Comparison of ENCODE assay signal across 8 cellular contexts in the genomic region with DNA sequence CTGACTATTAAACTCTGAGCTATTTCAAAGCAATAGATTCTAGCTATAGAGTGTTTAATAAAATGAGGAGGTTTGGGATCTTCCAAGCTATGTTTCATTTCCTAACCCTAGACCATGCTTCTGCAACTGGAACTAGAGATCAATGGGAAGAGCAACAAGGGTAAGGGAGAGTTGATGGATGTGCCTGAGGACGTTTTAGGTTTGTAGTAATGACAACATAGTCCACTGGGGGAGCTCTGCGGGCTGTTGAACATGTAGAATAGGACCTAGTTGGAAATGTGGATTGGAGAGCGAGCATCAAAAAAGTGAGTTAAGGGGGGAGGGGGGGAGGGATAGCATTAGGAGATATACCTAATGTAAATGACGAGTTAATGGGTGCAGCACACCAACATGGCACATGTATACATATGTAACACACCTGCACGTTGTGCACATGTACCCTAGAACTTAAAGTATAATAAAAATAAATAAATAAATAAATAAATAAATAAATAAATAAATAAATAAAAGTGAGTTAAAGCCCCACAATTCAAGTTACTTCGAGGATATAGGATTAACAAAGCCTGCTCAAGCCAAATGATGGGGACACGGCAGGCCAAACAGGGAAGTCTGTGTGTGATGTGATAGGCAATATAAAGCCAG.
A peak's percentile ranks its signal among the peaks of the same experiment; 100 is the strongest.
DNase-seq lines count a peak whose midpoint lies in the region; ATAC-seq and TF ChIP-seq lines count a peak whose summit lies in the region.
"Not testable (repeated sequence)": the region's sequence is repeated elsewhere in the genome, so short reads cannot be mapped to it uniquely, and the experiment has no call there.

No MANE protein-coding gene starts in this region.

- BruUV-seq in PC-3 (replicated peaks; lab: Mats Ljungman, UMichigan) = not testable (repeated sequence)

- not testable (repeated sequence) for H2AFZ ChIP-seq in PC-3 (ENCODE audit: low read length)

- H3K27me3 Mint-ChIP-seq in activated T-cell treated with anti-CD3 and anti-CD28 coated beads, Interleukin-2, amount 50 U/mL, for 72 hours (ENCODE audit: low read depth) = peaks cover 71% of the 10 kb centered on the region

- DNase-seq in Daoy (ENCODE audit: low read depth) (peak; percentile 65), NCI-H1105 (lab: John Stamatoyannopoulos, UW) (peak; percentile 65), PC-3 (peak; percentile 81), fibroblast of the aortic adventitia (ENCODE audit: low read depth) (peak; percentile 25), mesendoderm (peak; percentile 93), tibial nerve (ENCODE audit: low spot score in 2 of 2) (peak in 1 of 2 donors; percentile 49)
- DNase-seq in activated T-cell treated with anti-CD3 and anti-CD28 coated beads, Interleukin-2, amount 50 U/mL, for 72 hours = peak; percentile 41 to 42

- H3K79me2 ChIP-seq in PC-3 (ENCODE audit: low read length); mesendoderm (ENCODE audit: control insufficient read depth, insufficient read depth, low read length): not testable (repeated sequence)

- not testable (repeated sequence) for H3K9me3 Mint-ChIP-seq in activated T-cell treated with anti-CD3 and anti-CD28 coated beads, Interleukin-2, amount 50 U/mL, for 72 hours

- H3K56ac ChIP-seq in mesendoderm (ENCODE audit: low read length) = peak overlapping the region; percentile 17

- not testable (repeated sequence) for H2BK15ac ChIP-seq in mesendoderm (replicated peaks; ENCODE audit: low read depth)

- POLR2A ChIA-PET in PC-3 (lab: Charles Lee; ENCODE audit: unreplicated experiment) = interaction anchor here (0.6 to 1.0 kb wide), 4 partner anchors 9 to 253 kb away, joined by 3 to 5 read pairs (median 4); partner anchors contain the start of gene HES1

- H3K79me1 ChIP-seq in mesendoderm (ENCODE audit: low read length) = not testable (repeated sequence)

- not testable (repeated sequence) for H3K4ac ChIP-seq in mesendoderm (ENCODE audit: low read depth, low read length)

- H3K4me2 ChIP-seq in PC-3 (ENCODE audit: low read length) = peak overlapping the region; percentile 90
- H3K4me2 ChIP-seq in mesendoderm (ENCODE audit: low read length) = not testable (repeated sequence)

- not testable (repeated sequence) for H3F3A ChIP-seq in PC-3 (ENCODE audit: low read length, unreplicated experiment)

- H3K4me1 Mint-ChIP-seq in activated T-cell treated with anti-CD3 and anti-CD28 coated beads, Interleukin-2, amount 50 U/mL, for 72 hours (ENCODE audit: low read depth) = peaks cover 33% of the 10 kb centered on the region

- not testable (repeated sequence) for H4K5ac ChIP-seq in mesendoderm (ENCODE audit: low read length)

- CTCF ChIA-PET in PC-3 (lab: Charles Lee) = interaction anchor here (0.5 to 0.6 kb wide), 2 partner anchors 33 to 1777 kb away, joined by 3 to 4 read pairs; no protein-coding TSS in a partner anchor

- H3K36me3 Mint-ChIP-seq in activated T-cell treated with anti-CD3 and anti-CD28 coated beads, Interleukin-2, amount 50 U/mL, for 72 hours (ENCODE audit: insufficient read depth in 2 of 2) = not testable (repeated sequence)

- not testable (repeated sequence) for H3K9me2 ChIP-seq in PC-3 (replicated peaks; ENCODE audit: low read length)

- not testable (repeated sequence) for H3K23ac ChIP-seq in mesendoderm (ENCODE audit: low read length)

- H4K8ac ChIP-seq in mesendoderm (ENCODE audit: low read depth, low read length) = not testable (repeated sequence)

- peak overlapping the region; percentile 17 to 55 for H3K4me3 Mint-ChIP-seq in activated T-cell treated with anti-CD3 and anti-CD28 coated beads, Interleukin-2, amount 50 U/mL, for 72 hours

- not testable (repeated sequence) for TF ChIP-seq EP300 in tibial nerve (IDR thresholded peaks at IDR 0.05)

- intact Hi-C loops in PC-3 (cut with micrococcal nuclease) = loop anchor here (2.0 to 5.0 kb wide), 4 partner anchors 101 to 352 kb away; no protein-coding TSS in a partner anchor

- not testable (repeated sequence) for TF ChIP-seq POLR2A in tibial nerve (IDR thresholded peaks at IDR 0.05)

- peak overlapping the region; percentile 91 for H3K27ac ChIP-seq in PC-3 (ENCODE audit: low read length)
- not testable (repeated sequence) for H3K27ac ChIP-seq in mesendoderm (ENCODE audit: low read depth, low read length); tibial nerve

- not testable (repeated sequence) for H4K20me1 ChIP-seq in PC-3 (ENCODE audit: low read length)

- ATAC-seq in HG02623 (IDR thresholded peaks at IDR 0.05; ENCODE audit: unreplicated experiment) (peak; percentile 60), PC-3 (peak; percentile 30)
- ATAC-seq in activated T-cell treated with anti-CD3 and anti-CD28 coated beads, Interleukin-2, amount 50 U/mL, for 72 hours (replicated peaks in 1 of 2) = peak in 1 of 2 donors; percentile 66

- peak overlapping the region; percentile 66; the same call in 1 of the 2 replicates for H3K4me3 ChIP-seq in PC-3 (ENCODE audit: low read length)
- not testable (repeated sequence) for H3K4me3 ChIP-seq in fibroblast of the aortic adventitia (ENCODE audit: low read depth, low read length); mesendoderm (ENCODE audit: low read length); tibial nerve

- H3K4me1 ChIP-seq in PC-3 (ENCODE audit: insufficient read depth, low read length) (peaks cover 35% of the 10 kb centered on the region), mesendoderm (ENCODE audit: control insufficient read depth, low read depth, low read length) (peaks cover 14% of the 10 kb centered on the region), tibial nerve (peaks cover 0 to 47% (median 4%) of the 10 kb centered on the region in 4 donors)

- H2BK120ac ChIP-seq in mesendoderm (ENCODE audit: low read depth, low read length) = not testable (repeated sequence)

- H2BK5ac ChIP-seq in mesendoderm (ENCODE audit: low read length) = not testable (repeated sequence)

- not testable (repeated sequence) for H3K27ac Mint-ChIP-seq in activated T-cell treated with anti-CD3 and anti-CD28 coated beads, Interleukin-2, amount 50 U/mL, for 72 hours

- not testable (repeated sequence) for H3K36me3 ChIP-seq in PC-3 (ENCODE audit: low read depth, low read length); mesendoderm (ENCODE audit: control insufficient read depth, insufficient read depth, low read length); tibial nerve

- H3K18ac ChIP-seq in mesendoderm (ENCODE audit: low read length) = not testable (repeated sequence)

- peak overlapping the region; percentile 69 for H3K9ac ChIP-seq in PC-3 (ENCODE audit: low read length)
- not testable (repeated sequence) for H3K9ac ChIP-seq in mesendoderm (ENCODE audit: low read length)

- WGBS in mesendoderm (ENCODE audit: extremely low coverage, insufficient coverage, low lambda C conversion rate) = no CpG with 5 or more reads among the region's 7 CpGs
- 55 to 56% methylated on average over 7 of the region's 7 CpGs for WGBS in tibial nerve, 2 donors

- peak; percentile 58 for TF ChIP-seq CTCF in PC-3 (conservative IDR thresholded peaks at IDR 0.05; ENCODE audit: low read depth, low read length)
- TF ChIP-seq CTCF in fibroblast of the aortic adventitia (IDR thresholded peaks at IDR 0.05; ENCODE audit: insufficient read depth, low read length) = peak; percentile 55
- TF ChIP-seq CTCF in tibial nerve (IDR thresholded peaks at IDR 0.05) = peak in 3 of 5 experiments; percentile 22 to 24 (median 24)

- H2AK5ac ChIP-seq in mesendoderm (ENCODE audit: low read length) = not testable (repeated sequence)

- H3K27me3 ChIP-seq in PC-3 (ENCODE audit: low read length); mesendoderm (ENCODE audit: insufficient read depth, low read length, poor library complexity); tibial nerve: not testable (repeated sequence)

- H3K9me3 ChIP-seq in PC-3 (ENCODE audit: low read length); tibial nerve: not testable (repeated sequence)
